Comparison of ENCODE assay signal across 10 cellular contexts in genomic region chr5:179794171-179794570, GRCh38. TPM values are rescaled to one million over a fixed set of nuclear protein-coding genes. Genes with fewer than 3 reads are reported as not detected.
DNase-seq lines count a peak whose midpoint lies in the region; ATAC-seq and TF ChIP-seq lines count a peak whose summit lies in the region.
"Had no signal": no experiment of that assay in that cellular context is flagged by ENCODE, and none has a peak within 500 bp of the region (broad histone marks: within the 10 kb centered on the region; RNA-seq: fewer than 3 reads in every experiment).

No MANE protein-coding gene starts in this region.

- H3K4me1 Mint-ChIP-seq in activated T-helper 1 cell treated with anti-CD3 and anti-CD28 coated beads, Interleukin-12 subunit alpha, Interleukin-12 subunit beta, Interleukin-2, Interleukin-4 antibody, amounts not matched to agents 30 ng/mL and 10 ng/mL and 1 ng/mL, durations not matched to agents 14 hours and 24 hours and 36 hours (ENCODE audit: low read depth) = peaks cover 8% of the 10 kb centered on the region
- H3K4me1 Mint-ChIP-seq in stimulated activated memory B cell treated with anti-CD40 and anti-IgM and Interleukin-4, amounts not matched to agents 10 μg/mL and 1 μg/mL and 100 μg/mL, for 72 hours = peaks cover 41% of the 10 kb centered on the region

- no peaks in the 10 kb centered on the region for H3K9me3 ChIP-seq in liver (ENCODE audit: control insufficient read depth in 4 of 4, low read length in 3 of 4)

- TF ChIP-seq CTCF in GM20000 (IDR thresholded peaks at IDR 0.05; ENCODE audit: extremely low read depth, missing control alignments) (no peak), liver (IDR thresholded peaks at IDR 0.05; ENCODE audit: low read depth, low read length, missing input control) (no peak)

- H3K27me3 ChIP-seq in liver (ENCODE audit: control insufficient read depth in 4 of 4, insufficient read depth in 4 of 4, low read length in 3 of 4) = no peaks in the 10 kb centered on the region

- ATAC-seq in stimulated activated memory B cell treated with anti-CD40 and anti-IgM and Interleukin-4, amounts not matched to agents 10 μg/mL and 1 μg/mL and 100 μg/mL, for 72 hours = no peak
- no peak for ATAC-seq in HG03135 (IDR thresholded peaks at IDR 0.05; ENCODE audit: unreplicated experiment)

- H3K4me1 ChIP-seq in liver (ENCODE audit: control insufficient read depth in 4 of 4, insufficient read depth in 4 of 4, low read length in 3 of 4) = peaks cover 0 to 51% (median 31%) of the 10 kb centered on the region in 4 donors

- peak overlapping the region; percentile 28 to 51 for H3K27ac ChIP-seq in liver (ENCODE audit: low read depth in 1 of 2, low read length in 2 of 2)

- H3K27ac Mint-ChIP-seq in activated T-helper 1 cell treated with anti-CD3 and anti-CD28 coated beads, Interleukin-12 subunit alpha, Interleukin-12 subunit beta, Interleukin-2, Interleukin-4 antibody, amounts not matched to agents 30 ng/mL and 10 ng/mL and 1 ng/mL, durations not matched to agents 14 hours and 24 hours and 36 hours = no peak overlapping the region
- peak overlapping the region; percentile 54 for H3K27ac Mint-ChIP-seq in stimulated activated memory B cell treated with anti-CD40 and anti-IgM and Interleukin-4, amounts not matched to agents 10 μg/mL and 1 μg/mL and 100 μg/mL, for 72 hours

- H3K9me3 Mint-ChIP-seq in activated T-helper 1 cell treated with anti-CD3 and anti-CD28 coated beads, Interleukin-12 subunit alpha, Interleukin-12 subunit beta, Interleukin-2, Interleukin-4 antibody, amounts not matched to agents 30 ng/mL and 10 ng/mL and 1 ng/mL, durations not matched to agents 14 hours and 24 hours and 36 hours = no peaks in the 10 kb centered on the region
- H3K9me3 Mint-ChIP-seq in stimulated activated memory B cell treated with anti-CD40 and anti-IgM and Interleukin-4, amounts not matched to agents 10 μg/mL and 1 μg/mL and 100 μg/mL, for 72 hours = peaks cover 3% of the 10 kb centered on the region

- peaks cover 5% of the 10 kb centered on the region for H3K36me3 Mint-ChIP-seq in activated T-helper 1 cell treated with anti-CD3 and anti-CD28 coated beads, Interleukin-12 subunit alpha, Interleukin-12 subunit beta, Interleukin-2, Interleukin-4 antibody, amounts not matched to agents 30 ng/mL and 10 ng/mL and 1 ng/mL, durations not matched to agents 14 hours and 24 hours and 36 hours (ENCODE audit: low read depth)
- peaks cover 19% of the 10 kb centered on the region for H3K36me3 Mint-ChIP-seq in stimulated activated memory B cell treated with anti-CD40 and anti-IgM and Interleukin-4, amounts not matched to agents 10 μg/mL and 1 μg/mL and 100 μg/mL, for 72 hours

- H3K27me3 Mint-ChIP-seq in activated T-helper 1 cell treated with anti-CD3 and anti-CD28 coated beads, Interleukin-12 subunit alpha, Interleukin-12 subunit beta, Interleukin-2, Interleukin-4 antibody, amounts not matched to agents 30 ng/mL and 10 ng/mL and 1 ng/mL, durations not matched to agents 14 hours and 24 hours and 36 hours (ENCODE audit: insufficient read depth) = no peaks in the 10 kb centered on the region
- H3K27me3 Mint-ChIP-seq in stimulated activated memory B cell treated with anti-CD40 and anti-IgM and Interleukin-4, amounts not matched to agents 10 μg/mL and 1 μg/mL and 100 μg/mL, for 72 hours = no peaks in the 10 kb centered on the region

- DNase-seq in GM20000 (ENCODE audit: low spot score) = peak; percentile 15
- DNase-seq in activated T-helper 1 cell treated with anti-CD3 and anti-CD28 coated beads, Interleukin-12 subunit alpha, Interleukin-12 subunit beta, Interleukin-2, Interleukin-4 antibody, amounts not matched to agents 30 ng/mL and 10 ng/mL and 1 ng/mL, durations not matched to agents 14 hours and 24 hours and 36 hours (ENCODE audit: low spot score) = no peak
- no peak for DNase-seq in stimulated activated CD8-positive, alpha-beta memory T cell treated with anti-CD3 and anti-CD28 coated beads, Interleukin-4, amount 100 ng/mL, for 48 hours
- DNase-seq in inferior parietal cortex (ENCODE audit: extremely low spot score) = no peak
- DNase-seq in foreskin melanocyte = no peak
- DNase-seq: DMS79, NCI-H526 had no signal

- H3K4me3 Mint-ChIP-seq in activated T-helper 1 cell treated with anti-CD3 and anti-CD28 coated beads, Interleukin-12 subunit alpha, Interleukin-12 subunit beta, Interleukin-2, Interleukin-4 antibody, amounts not matched to agents 30 ng/mL and 10 ng/mL and 1 ng/mL, durations not matched to agents 14 hours and 24 hours and 36 hours = peak overlapping the region; percentile 59
- H3K4me3 Mint-ChIP-seq in stimulated activated memory B cell treated with anti-CD40 and anti-IgM and Interleukin-4, amounts not matched to agents 10 μg/mL and 1 μg/mL and 100 μg/mL, for 72 hours = peak overlapping the region; percentile 34

- peaks cover 8 to 20% (median 11%) of the 10 kb centered on the region in 4 donors for H3K36me3 ChIP-seq in liver (ENCODE audit: control insufficient read depth in 4 of 4, insufficient read depth in 3 of 4, low read depth in 1 of 4, low read length in 3 of 4)

- no peak overlapping the region for H3K4me3 ChIP-seq in liver (ENCODE audit: low read depth in 1 of 3, low read length in 3 of 3)

- TF ChIP-seq RAD21 in liver (IDR thresholded peaks at IDR 0.05) = no peak

- no peak overlapping the region for H3K9ac ChIP-seq in liver (ENCODE audit: low read depth in 1 of 2, low read length in 2 of 2)

- intact Hi-C loops in activated T-helper 1 cell treated with anti-CD3 and anti-CD28 coated beads, Interleukin-12 subunit alpha, Interleukin-12 subunit beta, Interleukin-2, Interleukin-4 antibody, amounts not matched to agents 30 ng/mL and 10 ng/mL and 1 ng/mL, durations not matched to agents 14 hours and 24 hours and 36 hours (cut with micrococcal nuclease) = no loop called here

- WGBS in liver = 89% methylated on average over 3 of the region's 3 CpGs

TF ChIP-seq in liver, 16 proteins besides CTCF, POLR2A, EP300 and RAD21:
- TF ChIP-seq EGR1 (IDR thresholded peaks at IDR 0.05; ENCODE audit: low read depth in 2 of 2) (no peak), HNF4A (conservative IDR thresholded peaks at IDR 0.05) (no peak), FOXA2 (IDR thresholded peaks at IDR 0.05) (no peak), YY1 (IDR thresholded peaks at IDR 0.05) (no peak), HNF4G (IDR thresholded peaks at IDR 0.05) (no peak), ATF3 (IDR thresholded peaks at IDR 0.05) (no peak)
- TF ChIP-seq, protein P1, sequence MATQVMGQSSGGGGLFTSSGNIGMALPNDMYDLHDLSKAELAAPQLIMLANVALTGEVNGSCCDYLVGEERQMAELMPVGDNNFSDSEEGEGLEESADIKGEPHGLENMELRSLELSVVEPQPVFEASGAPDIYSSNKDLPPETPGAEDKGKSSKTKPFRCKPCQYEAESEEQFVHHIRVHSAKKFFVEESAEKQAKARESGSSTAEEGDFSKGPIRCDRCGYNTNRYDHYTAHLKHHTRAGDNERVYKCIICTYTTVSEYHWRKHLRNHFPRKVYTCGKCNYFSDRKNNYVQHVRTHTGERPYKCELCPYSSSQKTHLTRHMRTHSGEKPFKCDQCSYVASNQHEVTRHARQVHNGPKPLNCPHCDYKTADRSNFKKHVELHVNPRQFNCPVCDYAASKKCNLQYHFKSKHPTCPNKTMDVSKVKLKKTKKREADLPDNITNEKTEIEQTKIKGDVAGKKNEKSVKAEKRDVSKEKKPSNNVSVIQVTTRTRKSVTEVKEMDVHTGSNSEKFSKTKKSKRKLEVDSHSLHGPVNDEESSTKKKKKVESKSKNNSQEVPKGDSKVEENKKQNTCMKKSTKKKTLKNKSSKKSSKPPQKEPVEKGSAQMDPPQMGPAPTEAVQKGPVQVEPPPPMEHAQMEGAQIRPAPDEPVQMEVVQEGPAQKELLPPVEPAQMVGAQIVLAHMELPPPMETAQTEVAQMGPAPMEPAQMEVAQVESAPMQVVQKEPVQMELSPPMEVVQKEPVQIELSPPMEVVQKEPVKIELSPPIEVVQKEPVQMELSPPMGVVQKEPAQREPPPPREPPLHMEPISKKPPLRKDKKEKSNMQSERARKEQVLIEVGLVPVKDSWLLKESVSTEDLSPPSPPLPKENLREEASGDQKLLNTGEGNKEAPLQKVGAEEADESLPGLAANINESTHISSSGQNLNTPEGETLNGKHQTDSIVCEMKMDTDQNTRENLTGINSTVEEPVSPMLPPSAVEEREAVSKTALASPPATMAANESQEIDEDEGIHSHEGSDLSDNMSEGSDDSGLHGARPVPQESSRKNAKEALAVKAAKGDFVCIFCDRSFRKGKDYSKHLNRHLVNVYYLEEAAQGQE (IDR thresholded peaks at IDR 0.05) = no peak

RNA-seq across cellular contexts. Expression of gene LTC4S, which starts 0.4 kb away (rescaled TPM):
- 0.64 and 1.7 TPM in 2 replicates for total RNA-seq in activated T-helper 1 cell treated with anti-CD3 and anti-CD28 coated beads, Interleukin-12 subunit alpha, Interleukin-12 subunit beta, Interleukin-2, Interleukin-4 antibody, amounts not matched to agents 30 ng/mL and 10 ng/mL and 1 ng/mL, durations not matched to agents 14 hours and 24 hours and 36 hours
- total RNA-seq in liver = 1 to 10 TPM; 1.3 to 1.8 TPM
- 1 to 10 TPM; 2.4 to 3.3 TPM for polyA plus RNA-seq in liver

RNA-seq across cellular contexts. Expression of gene MGAT4B, which starts 12.5 kb away (rescaled TPM):
- 124 and 132 TPM in 2 replicates for total RNA-seq in activated T-helper 1 cell treated with anti-CD3 and anti-CD28 coated beads, Interleukin-12 subunit alpha, Interleukin-12 subunit beta, Interleukin-2, Interleukin-4 antibody, amounts not matched to agents 30 ng/mL and 10 ng/mL and 1 ng/mL, durations not matched to agents 14 hours and 24 hours and 36 hours
- total RNA-seq in liver = 100 to 1,000 TPM in 1 of 2 donors, 10 to 100 TPM in 1; 42.0 to 120 TPM
- 100 to 1,000 TPM in 1 of 2 donors, 10 to 100 TPM in 1; 47.8 to 156 TPM for polyA plus RNA-seq in liver

RNA-seq across cellular contexts. Expression of gene SQSTM1, which starts 26.5 kb away (rescaled TPM):
- 221 and 233 TPM in 2 replicates for total RNA-seq in activated T-helper 1 cell treated with anti-CD3 and anti-CD28 coated beads, Interleukin-12 subunit alpha, Interleukin-12 subunit beta, Interleukin-2, Interleukin-4 antibody, amounts not matched to agents 30 ng/mL and 10 ng/mL and 1 ng/mL, durations not matched to agents 14 hours and 24 hours and 36 hours
- 100 to 1,000 TPM; 127 to 208 TPM for total RNA-seq in liver
- polyA plus RNA-seq in liver = 100 to 1,000 TPM; 303 to 330 TPM
